9 cellular contexts compared by ENCODE assay signal in genomic region chr1:28437260-28437923, GRCh38.
DNase-seq lines count a peak whose midpoint lies in the region; ATAC-seq and TF ChIP-seq lines count a peak whose summit lies in the region.
"Had no signal": no experiment of that assay in that cellular context is flagged by ENCODE, and none has a peak within 500 bp of the region (broad histone marks: within the 10 kb centered on the region; RNA-seq: fewer than 3 reads in every experiment).

No MANE protein-coding gene starts in this region.

- H3K36me3 ChIP-seq in prostate gland, result no peaks in the 10 kb centered on the region

- H3K36me3 Mint-ChIP-seq in endothelial cell (ENCODE audit: low read depth, unreplicated experiment), result peaks cover 3% of the 10 kb centered on the region
- peaks cover 6% of the 10 kb centered on the region for H3K36me3 Mint-ChIP-seq in effector memory CD8-positive, alpha-beta T cell (ENCODE audit: insufficient read depth)

- TF ChIP-seq CTCF in fibroblast of mammary gland (conservative IDR thresholded peaks at IDR 0.05; ENCODE audit: control insufficient read depth, insufficient read depth, low read depth, low read length) (no peak), prostate gland (IDR thresholded peaks at IDR 0.05) (no peak), endothelial cell (IDR thresholded peaks at IDR 0.05; ENCODE audit: unreplicated experiment) (no peak)

- no peak for TF ChIP-seq POLR2A in prostate gland (IDR thresholded peaks at IDR 0.05)

- H3K4me1 ChIP-seq in prostate gland (replicated peaks), result peaks cover 8% of the 10 kb centered on the region

- H3K27me3 Mint-ChIP-seq in endothelial cell (ENCODE audit: unreplicated experiment), result peaks cover 3% of the 10 kb centered on the region
- no peaks in the 10 kb centered on the region for H3K27me3 Mint-ChIP-seq in effector memory CD8-positive, alpha-beta T cell
- H3K27me3 Mint-ChIP-seq: central memory CD8-positive, alpha-beta T cell had no signal

- DNase-seq in EL (peak; percentile 94), RPMI7951 (ENCODE audit: low read depth) (peak; percentile 91), fibroblast of mammary gland (ENCODE audit: low read depth) (peak; percentile 82), prostate gland (ENCODE audit: low spot score) (peak; percentile 26), endothelial cell (ENCODE audit: low spot score) (no peak)
- DNase-seq in effector memory CD8-positive, alpha-beta T cell, result no peak
- DNase-seq in stimulated activated CD4-positive, alpha-beta T cell treated with anti-CD3 and anti-CD28 coated beads, Interleukin-2, amount 100 ng/mL, for 48 hours, result no peak

- no peaks in the 10 kb centered on the region for H3K9me3 ChIP-seq in prostate gland

- no peaks in the 10 kb centered on the region for H3K27me3 ChIP-seq in prostate gland (replicated peaks; ENCODE audit: insufficient read depth)

- 39% methylated on average over 3 of the region's 3 CpGs for WGBS in prostate gland

- H3K4me3 ChIP-seq in fibroblast of mammary gland (ENCODE audit: control insufficient read depth, low read depth, low read length) (no peak overlapping the region), prostate gland (peak overlapping the region; percentile 16 to 29)

- peaks cover 6% of the 10 kb centered on the region for H3K4me1 Mint-ChIP-seq in endothelial cell (ENCODE audit: unreplicated experiment)
- no peaks in the 10 kb centered on the region for H3K4me1 Mint-ChIP-seq in effector memory CD8-positive, alpha-beta T cell (ENCODE audit: low read depth in 2 of 2)

- no peak overlapping the region for H3K4me3 Mint-ChIP-seq in endothelial cell (ENCODE audit: unreplicated experiment)
- no peak overlapping the region for H3K4me3 Mint-ChIP-seq in effector memory CD8-positive, alpha-beta T cell
- H3K4me3 Mint-ChIP-seq: central memory CD8-positive, alpha-beta T cell had no signal

- H3K27ac ChIP-seq in prostate gland, result peak overlapping the region; percentile 84 to 87

- H3K27ac Mint-ChIP-seq in endothelial cell (ENCODE audit: unreplicated experiment), result no peak overlapping the region
- H3K27ac Mint-ChIP-seq in effector memory CD8-positive, alpha-beta T cell, result no peak overlapping the region

- ATAC-seq in GM18873 (IDR thresholded peaks at IDR 0.05; ENCODE audit: low FRiP score, unreplicated experiment), result no peak
- ATAC-seq in effector memory CD8-positive, alpha-beta T cell (replicated peaks), result no peak

- H3K9me3 Mint-ChIP-seq in endothelial cell (ENCODE audit: unreplicated experiment), result no peaks in the 10 kb centered on the region
- H3K9me3 Mint-ChIP-seq in effector memory CD8-positive, alpha-beta T cell, result no peaks in the 10 kb centered on the region
- H3K9me3 Mint-ChIP-seq: central memory CD8-positive, alpha-beta T cell had no signal

- intact Hi-C loops in prostate gland (cut with DNase I), result no loop called here

Comparison
In these comparisons a context has a peak if more than half of its experiments do, and no peak if none do; other contexts are left out.
1. DNase-seq: peak in EL (single experiment), RPMI7951 (single experiment), fibroblast of mammary gland (single experiment) and prostate gland (single experiment); none in endothelial cell (single experiment), effector memory CD8-positive, alpha-beta T cell (0 of 3) and stimulated activated CD4-positive, alpha-beta T cell treated with anti-CD3 and anti-CD28 coated beads, Interleukin-2, amount 100 ng/mL, for 48 hours (0 of 2).